In genomic region chr16:16012144-16012543, GRCh38 we compare ENCODE assay signal across 18 cellular contexts.
DNase-seq lines count a peak whose midpoint lies in the region; ATAC-seq, FAIRE-seq and TF ChIP-seq lines count a peak whose summit lies in the region.
"Had no signal": no experiment of that assay in that cellular context is flagged by ENCODE, and none has a peak within 500 bp of the region (broad histone marks: within the 10 kb centered on the region; RNA-seq: fewer than 3 reads in every experiment).

No MANE protein-coding gene starts in this region.

- ATAC-seq in A549 (no peak), gastroesophageal sphincter (no peak), psoas muscle (no peak), T-cell (replicated peaks in 1 of 4) (no peak), HG03442 (IDR thresholded peaks at IDR 0.05; ENCODE audit: unreplicated experiment) (no peak)
- ATAC-seq: CD8-positive, alpha-beta T cell had no signal

- CTCF ChIA-PET in A549 (lab: Yijun Ruan, JAX), result no interaction called here
- CTCF ChIA-PET in RWPE1 (lab: Yijun Ruan, JAX), result no interaction called here
- CTCF ChIA-PET in T-cell (lab: Charles Lee), result no interaction called here

- intact Hi-C loops in psoas muscle (cut with DNase I), result no loop called here

- H3K36me3 ChIP-seq in gastroesophageal sphincter, result peaks cover 0 to 62% of the 10 kb centered on the region in 2 donors
- H3K36me3 ChIP-seq in psoas muscle (ENCODE audit: insufficient read depth in 1 of 2, low read depth in 1 of 2), result peaks cover 0 to 16% of the 10 kb centered on the region in 2 donors

- H3K9me3 ChIP-seq in A549 (no peaks in the 10 kb centered on the region), gastroesophageal sphincter (no peaks in the 10 kb centered on the region), psoas muscle (no peaks in the 10 kb centered on the region)
- H3K9me3 ChIP-seq: BE2C had no signal

- POLR2A ChIA-PET in A549 (lab: Yijun Ruan, JAX) (no interaction called here), RWPE1 (lab: Yijun Ruan, JAX; ENCODE audit: low non-redundant PET) (interaction anchor here (0.7 kb wide), 1 partner anchor 291 kb away, joined by 3 read pairs; no protein-coding TSS in a partner anchor), T-cell (lab: Charles Lee) (no interaction called here)

- no peak for TF ChIP-seq EP300 in A549 (IDR thresholded peaks at IDR 0.05)
- TF ChIP-seq EP300 in gastroesophageal sphincter (IDR thresholded peaks at IDR 0.05), result no peak

- no peak for TF ChIP-seq RAD21 in A549 (conservative IDR thresholded peaks at IDR 0.05 in 1 of 2, IDR thresholded peaks at IDR 0.05 in 1 of 2)

- H3K27ac Mint-ChIP-seq in T-cell, result no peak overlapping the region
- H3K27ac Mint-ChIP-seq: CD8-positive, alpha-beta T cell had no signal

- H3K4me3 ChIP-seq in A549 (no peak overlapping the region), gastroesophageal sphincter (no peak overlapping the region), psoas muscle (no peak overlapping the region)

- H3K36me3 Mint-ChIP-seq in T-cell, result peaks cover 55% of the 10 kb centered on the region

- no peaks in the 10 kb centered on the region for H3K27me3 ChIP-seq in gastroesophageal sphincter
- no peaks in the 10 kb centered on the region for H3K27me3 ChIP-seq in psoas muscle (ENCODE audit: insufficient read depth in 3 of 3, low read length in 2 of 3)
- H3K27me3 ChIP-seq: BE2C had no signal

- H3K27ac ChIP-seq in A549 (peak overlapping the region; percentile 11 to 95; a peak in 4 of 6 replicates), RWPE1 (peak overlapping the region; percentile 28; the same call in 1 of the 2 replicates), gastroesophageal sphincter (peak overlapping the region in 3 of 4 donors; percentile 57 to 80 (median 62)), psoas muscle (peak overlapping the region; percentile 36)

- H3K9me3 Mint-ChIP-seq in T-cell, result no peaks in the 10 kb centered on the region
- H3K9me3 Mint-ChIP-seq: CD14-positive monocyte; CD8-positive, alpha-beta T cell; H9 had no signal

- H3K4me1 ChIP-seq in A549, result peaks cover 65% of the 10 kb centered on the region
- peaks cover 4 to 75% (median 13%) of the 10 kb centered on the region in 3 donors for H3K4me1 ChIP-seq in gastroesophageal sphincter
- H3K4me1 ChIP-seq in psoas muscle, result peaks cover 40% of the 10 kb centered on the region
- H3K4me1 ChIP-seq: BE2C had no signal

- WGBS in A549 (ENCODE audit: missing lambda C conversion rate), result 98% methylated on average over 5 of the region's 5 CpGs
- 94% methylated on average over 2 of the region's 5 CpGs; no CpG with 5 or more reads in 1 of the 2 donors for WGBS in gastroesophageal sphincter (ENCODE audit: low coverage in 1 of 2), 2 donors
- 48 to 64% (median 49%) methylated on average over 5 of the region's 5 CpGs for WGBS in psoas muscle, 3 donors

- DNase-seq in A549 (ENCODE audit: low read depth in 1 of 2, low spot score in 1 of 2) (no peak), RWPE1 (ENCODE audit: low spot score) (no peak), psoas muscle (peak in 1 of 2 donors; percentile 40), T-cell (no peak), NCI-H128 (lab: John Stamatoyannopoulos, UW; ENCODE audit: unreplicated experiment) (no peak)
- DNase-seq: BE2C; CD8-positive, alpha-beta T cell; COR-L47; DND-41; GDM1; GOT3; H9 had no signal

- H3K4me1 Mint-ChIP-seq in T-cell, result peaks cover 9 to 13% (median 11%) of the 10 kb centered on the region in 3 donors
- H3K4me1 Mint-ChIP-seq: H9 had no signal

- TF ChIP-seq POLR2A in A549 (IDR thresholded peaks at IDR 0.05; ENCODE audit: low read length) (no peak), gastroesophageal sphincter (IDR thresholded peaks at IDR 0.05) (no peak)

- FAIRE-seq in A549 (lab: Jason Lieb, UNC), result no peak
- FAIRE-seq: D721Med, GM12892, HTR-8/SVneo had no signal

- TF ChIP-seq CTCF in A549 (IDR thresholded peaks at IDR 0.05) (no peak), RWPE1 (conservative IDR thresholded peaks at IDR 0.05; ENCODE audit: low read depth) (no peak), gastroesophageal sphincter (IDR thresholded peaks at IDR 0.05) (no peak), psoas muscle (IDR thresholded peaks at IDR 0.05) (no peak)

- no peak overlapping the region for H3K4me2 ChIP-seq in A549

- no peak overlapping the region for H3K4me3 Mint-ChIP-seq in T-cell
- H3K4me3 Mint-ChIP-seq: CD14-positive monocyte; CD8-positive, alpha-beta T cell; H9 had no signal

- no peaks in the 10 kb centered on the region for H3K27me3 Mint-ChIP-seq in T-cell

TF ChIP-seq in A549, 52 proteins besides CTCF, POLR2A, EP300 and RAD21:
- TF ChIP-seq RARB (CRISPR knock-in tag; IDR thresholded peaks at IDR 0.05) (no peak), REST (IDR thresholded peaks at IDR 0.05) (0 out of 2 replicates have a peak, but pooled peaks have one; percentile 29)
